21 cellular contexts compared by ENCODE assay signal in genomic region chr4:153553820-153554173, GRCh38.
DNase-seq lines count a peak whose midpoint lies in the region; ATAC-seq and TF ChIP-seq lines count a peak whose summit lies in the region.
"Had no signal": no experiment of that assay in that cellular context is flagged by ENCODE, and none has a peak within 500 bp of the region (broad histone marks: within the 10 kb centered on the region; RNA-seq: fewer than 3 reads in every experiment).

No MANE protein-coding gene starts in this region.

- TF ChIP-seq EP300 in sigmoid colon (IDR thresholded peaks at IDR 0.05): no peak

- no peak for TF ChIP-seq POLR2A in sigmoid colon (IDR thresholded peaks at IDR 0.05)

- H3K27me3 ChIP-seq in sigmoid colon: no peaks in the 10 kb centered on the region
- H3K27me3 ChIP-seq: tibial nerve had no signal

- ATAC-seq in Right ventricle myocardium inferior: peak; percentile 67
- peak; percentile 58 to 62 for ATAC-seq in left cardiac atrium
- no peak for ATAC-seq in HG03095 (IDR thresholded peaks at IDR 0.05; ENCODE audit: unreplicated experiment)
- ATAC-seq: HepG2; natural killer cell treated with Interleukin-12 subunit alpha and Interleukin-12 subunit beta and Interleukin-15 and Interleukin-18, amount 100 ng/mL, for 72 hours had no signal

- intact Hi-C loops in Right ventricle myocardium inferior (cut with DNase I): loop anchor here (2.0 to 5.0 kb wide), 2 partner anchors 19 to 66 kb away; no protein-coding TSS in a partner anchor
- intact Hi-C loops in cardiac septum (cut with DNase I): loop anchor here (5.0 kb wide), 1 partner anchor 86 kb away; the partner anchor contains the start of gene TMEM131L
- intact Hi-C loops in left cardiac atrium (cut with DNase I): no loop called here
- intact Hi-C loops in sigmoid colon (cut with DNase I): no loop called here

- H3K4me1 ChIP-seq in sigmoid colon: peaks cover 0 to 44% (median 42%) of the 10 kb centered on the region in 4 donors

- peak overlapping the region; percentile 33 to 78 (median 63) for H3K27ac ChIP-seq in sigmoid colon
- H3K27ac ChIP-seq: epithelial cell of prostate, RWPE1, tibial nerve had no signal

- H3K9me3 ChIP-seq in sigmoid colon: no peaks in the 10 kb centered on the region
- H3K9me3 ChIP-seq: tibial nerve had no signal

- TF ChIP-seq CTCF in sigmoid colon (IDR thresholded peaks at IDR 0.05) (no peak), GM20000 (IDR thresholded peaks at IDR 0.05; ENCODE audit: extremely low read depth, missing control alignments) (no peak)

- H3K4me3 ChIP-seq in sigmoid colon: no peak overlapping the region
- H3K4me3 ChIP-seq: tibial nerve had no signal

- no peaks in the 10 kb centered on the region for H3K36me3 ChIP-seq in sigmoid colon

- DNase-seq in Right ventricle myocardium inferior (ENCODE audit: missing footprints) (no peak), cardiac septum (ENCODE audit: low spot score) (no peak), left cardiac atrium (no peak), sigmoid colon (no peak), GM20000 (ENCODE audit: low spot score) (no peak), nucleus accumbens (lab: John Stamatoyannopoulos, UW) (no peak)
- DNase-seq in activated naive CD4-positive, alpha-beta T cell (lab: John Stamatoyannopoulos, UW): no peak
- DNase-seq: activated CD4-positive, alpha-beta T cell treated with anti-CD3 and anti-CD28 coated beads for 1 hour; foreskin melanocyte; kidney; NCI-H1417 treated with DMSO at 0.1 percent for 48 hours; NCI-H524; posterior cingulate gyrus; small intestine; stimulated activated naive CD4-positive, alpha-beta T cell treated with Interleukin-2 at 50 U/mL for 16 hours had no signal

Comparison
In these comparisons a context has a peak if more than half of its experiments do, and no peak if none do; other contexts are left out.
1. intact Hi-C loops: an anchor here in Right ventricle myocardium inferior (2.0 to 5.0 kb wide) and cardiac septum (5.0 kb wide); none called in left cardiac atrium and sigmoid colon.